9 cellular contexts compared by ENCODE assay signal in genomic region chr12:64273527-64274403, GRCh38. TPM values are rescaled to one million over a fixed set of nuclear protein-coding genes. Genes with fewer than 3 reads are reported as not detected.
DNase-seq lines count a peak whose midpoint lies in the region; ATAC-seq and TF ChIP-seq lines count a peak whose summit lies in the region.
"Had no signal": no experiment of that assay in that cellular context is flagged by ENCODE, and none has a peak within 500 bp of the region (broad histone marks: within the 10 kb centered on the region; RNA-seq: fewer than 3 reads in every experiment).

No MANE protein-coding gene starts in this region.

- CTCF ChIA-PET in AG04449 (lab: Yijun Ruan, JAX): interaction anchor here (0.7 to 2.6 kb wide), 6 partner anchors 12 to 120 kb away, joined by 3 to 8 read pairs (median 4); partner anchors contain the start of gene C12orf56

- H3K27me3 ChIP-seq in hepatocyte: no peaks in the 10 kb centered on the region
- H3K27me3 ChIP-seq in gastrocnemius medialis: no peaks in the 10 kb centered on the region

- POLR2A ChIA-PET in AG04449 (lab: Yijun Ruan, JAX): no interaction called here

- peak; percentile 14 for TF ChIP-seq CTCF in AG04449 (IDR thresholded peaks at IDR 0.05; ENCODE audit: insufficient read depth, low read length, missing control alignments)
- peak; percentile 53 for TF ChIP-seq CTCF in GM12874 (IDR thresholded peaks at IDR 0.05; ENCODE audit: insufficient read depth, low read depth, low read length)
- peak; percentile 27 for TF ChIP-seq CTCF in hepatocyte (IDR thresholded peaks at IDR 0.05; ENCODE audit: poor library complexity)
- TF ChIP-seq CTCF in gastrocnemius medialis (IDR thresholded peaks at IDR 0.05 in 4 of 5, conservative IDR thresholded peaks at IDR 0.05 in 1 of 5): peak in 1 of 5 experiments; percentile 11

- H4K20me1 ChIP-seq in hepatocyte (ENCODE audit: insufficient read depth, poor library complexity, severe bottlenecking): no peaks in the 10 kb centered on the region

- H3K79me2 ChIP-seq in hepatocyte: no peaks in the 10 kb centered on the region

- no peaks in the 10 kb centered on the region for H3K9me2 ChIP-seq in hepatocyte (replicated peaks; ENCODE audit: insufficient read depth)

- H2AFZ ChIP-seq in hepatocyte: no peak overlapping the region

- 68% methylated on average over 11 of the region's 11 CpGs for WGBS in hepatocyte (ENCODE audit: low lambda C conversion rate, missing lambda C conversion rate)

- H3K36me3 ChIP-seq in hepatocyte (replicated peaks; ENCODE audit: insufficient read depth, low read depth) (no peaks in the 10 kb centered on the region), gastrocnemius medialis (no peaks in the 10 kb centered on the region)

- no peak for TF ChIP-seq POLR2A in gastrocnemius medialis (IDR thresholded peaks at IDR 0.05)

- H3K27ac ChIP-seq in hepatocyte (no peak overlapping the region), gastrocnemius medialis (no peak overlapping the region)
- H3K27ac ChIP-seq: HL-60 had no signal

- peak; percentile 82 for ATAC-seq in HG03159 (IDR thresholded peaks at IDR 0.05; ENCODE audit: unreplicated experiment)
- ATAC-seq in gastrocnemius medialis: no peak

- no peaks in the 10 kb centered on the region for H3K9me3 ChIP-seq in hepatocyte (ENCODE audit: low read depth)
- H3K9me3 ChIP-seq in gastrocnemius medialis: no peaks in the 10 kb centered on the region

- no peak overlapping the region for H3K4me2 ChIP-seq in hepatocyte

- intact Hi-C loops in gastrocnemius medialis (cut with DNase I; ENCODE audit: low total_unique reads): no loop called here

- H3K4me1 ChIP-seq in hepatocyte (ENCODE audit: insufficient read depth): no peaks in the 10 kb centered on the region
- no peaks in the 10 kb centered on the region for H3K4me1 ChIP-seq in gastrocnemius medialis

- in situ Hi-C loops in gastrocnemius medialis (cut with MboI; ENCODE audit: low sequenced_read_pairs in 4 of 4): loop anchor here in 1 of 4 donors (25.0 kb wide), 1 partner anchor 611 kb away; the partner anchor contains the start of gene DPY19L2

- DNase-seq in AG04449 (ENCODE audit: low read depth, low spot score) (no peak), SHP77 treated with DMSO at 0.1 percent for 48 hours (lab: John Stamatoyannopoulos, UW) (peak; percentile 3), hepatocyte (ENCODE audit: low spot score) (peak; percentile 15), mesenteric fat pad (ENCODE audit: low spot score) (no peak), gastrocnemius medialis (no peak), putamen (ENCODE audit: low spot score) (no peak)

- no peak overlapping the region for H3K4me3 ChIP-seq in AG04449 (ENCODE audit: low read depth, low read length)
- no peak overlapping the region for H3K4me3 ChIP-seq in hepatocyte
- no peak overlapping the region for H3K4me3 ChIP-seq in gastrocnemius medialis

RNA-seq across cellular contexts. Expression of gene KICS2, which starts 51.7 kb away (rescaled TPM):
- total RNA-seq in hepatocyte: 6.3 and 6.8 TPM in 2 replicates
- polyA plus RNA-seq in hepatocyte: 1.3 and 1.6 TPM in 2 replicates
- total RNA-seq in mesenteric fat pad: 6.8 TPM
- total RNA-seq in gastrocnemius medialis: 10 to 100 TPM in 2 of 4 donors, 1 to 10 TPM in 2; 5.1 to 17.9 (median 11.0) TPM

Comparison
In these comparisons a context has a peak if more than half of its experiments do, and no peak if none do; other contexts are left out.
1. DNase-seq: peak in SHP77 treated with DMSO at 0.1 percent for 48 hours (single experiment) and hepatocyte (single experiment); none in AG04449 (single experiment), mesenteric fat pad (single experiment), gastrocnemius medialis (0 of 2) and putamen (single experiment).